ENCODE assay signal across 29 cellular contexts in the genomic region with DNA sequence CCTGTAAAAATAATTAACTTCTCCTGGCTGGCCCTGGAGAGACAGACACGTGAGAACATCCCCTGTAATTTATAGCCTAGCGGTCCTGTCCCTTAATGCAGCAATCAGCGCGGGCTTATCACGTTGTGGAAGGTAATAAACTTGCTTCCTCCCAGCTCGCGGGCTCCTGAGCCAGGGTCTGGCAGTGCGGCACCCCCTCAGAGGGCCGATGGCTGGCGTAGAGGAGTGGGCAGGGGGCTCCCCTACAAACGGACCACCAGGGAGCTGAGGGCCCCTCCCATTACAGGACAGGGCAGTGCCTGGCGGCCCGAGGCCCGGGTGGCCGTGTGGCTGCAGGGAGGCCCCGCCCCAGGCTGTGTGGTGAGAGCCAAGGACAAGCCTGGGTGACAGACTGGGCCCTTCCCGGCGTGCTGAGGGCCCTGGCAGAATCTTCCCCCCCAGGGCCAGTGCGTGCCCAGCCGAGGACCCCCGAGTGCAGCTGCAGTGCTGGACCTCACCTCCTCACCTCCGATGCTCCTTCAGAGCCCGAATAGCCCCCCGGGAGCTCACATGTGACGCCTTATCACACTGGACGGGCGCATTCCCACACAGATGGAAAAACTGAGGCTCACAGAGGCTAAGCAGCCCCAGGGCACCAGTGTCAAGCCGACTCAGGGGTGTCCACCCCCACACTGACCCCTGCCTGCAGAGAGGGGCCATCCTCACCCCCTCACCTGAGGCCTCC.
DNase-seq lines count a peak whose midpoint lies in the region; ATAC-seq and TF ChIP-seq lines count a peak whose summit lies in the region.
"Had no signal": no experiment of that assay in that cellular context is flagged by ENCODE, and none has a peak within 500 bp of the region (broad histone marks: within the 10 kb centered on the region; RNA-seq: fewer than 3 reads in every experiment).

No MANE protein-coding gene starts in this region.

- no peak overlapping the region for H3K4me3 ChIP-seq in left ventricle myocardium inferior
- H3K4me3 ChIP-seq in RWPE2 (ENCODE audit: severe bottlenecking) = no peak overlapping the region
- H3K4me3 ChIP-seq: Peyer's patch, prostate gland, SJSA1, thoracic aorta, uterus had no signal

- no peak for TF ChIP-seq CTCF in left ventricle myocardium inferior (IDR thresholded peaks at IDR 0.05; ENCODE audit: borderline replicate concordance)
- TF ChIP-seq CTCF in RWPE2 (IDR thresholded peaks at IDR 0.05; ENCODE audit: poor library complexity, severe bottlenecking) = no peak
- no peak for TF ChIP-seq CTCF in GM13976 (IDR thresholded peaks at IDR 0.05; ENCODE audit: borderline replicate concordance, control extremely low read depth, extremely low read depth, insufficient read depth, missing control alignments)

- no peak overlapping the region for H3K27ac ChIP-seq in left ventricle myocardium inferior (replicated peaks)
- H3K27ac ChIP-seq in RWPE2 (ENCODE audit: poor library complexity, severe bottlenecking) = no peak overlapping the region
- H3K27ac ChIP-seq: KMS-11, neutrophil, Peyer's patch, prostate gland, SJSA1, thoracic aorta, uterus had no signal

- DNase-seq in Right ventricle myocardium inferior (ENCODE audit: missing footprints) (peak; percentile 53), left ventricle myocardium inferior (no peak), RWPE2 (ENCODE audit: low spot score) (no peak), left kidney (ENCODE audit: low read depth, low spot score) (peak; percentile 84), sciatic nerve (ENCODE audit: low spot score) (peak; percentile 45), GM13976 (ENCODE audit: low spot score) (no peak), middle frontal gyrus (ENCODE audit: extremely low spot score, low spot score) (no peak)
- DNase-seq: activated CD4-positive, alpha-beta T cell treated with anti-CD3 and anti-CD28 coated beads for 1 hour; activated CD8-positive, alpha-beta T cell treated with anti-CD3 and anti-CD28 coated beads, Interleukin-2, amount 10 ng/mL, durations not matched to agents 7 days and 5 days; activated naive CD4-positive, alpha-beta T cell; activated T-cell treated with anti-CD3 and anti-CD28 coated beads for 4 hours; C1 segment of cervical spinal cord; Caco-2; DMS79 treated with DMSO at 0.1 percent for 48 hours; effector CD4-positive, alpha-beta T cell; GF-D8; glutamatergic neuron; NCI-H146; NCI-H510A; stimulated activated naive CD8-positive, alpha-beta T cell treated with anti-CD3 and anti-CD28 coated beads, Interleukin-15, Interleukin-2, amounts not matched to agents 100 U/mL and 50 U/mL, for 24 hours had no signal

- ATAC-seq in Right ventricle myocardium inferior (no peak), RWPE2 (ENCODE audit: low read depth) (peak; percentile 22; the same call in 1 of the 3 replicates), sciatic nerve (no peak), HG02610 (IDR thresholded peaks at IDR 0.05; ENCODE audit: unreplicated experiment) (no peak)
- ATAC-seq: activated CD8-positive, alpha-beta T cell treated with anti-CD3 and anti-CD28 coated beads, Interleukin-2, amount 10 ng/mL, durations not matched to agents 7 days and 5 days; HCT116; stimulated activated naive CD8-positive, alpha-beta T cell treated with anti-CD3 and anti-CD28 coated beads, Interleukin-15, Interleukin-2, amounts not matched to agents 100 U/mL and 50 U/mL, for 24 hours had no signal

- in situ Hi-C loops in GM13976 (cut with MboI; ENCODE audit: low sequenced_read_pairs, unreplicated experiment) = no loop called here

- H3K9me3 ChIP-seq in left ventricle myocardium inferior (replicated peaks) (peaks cover 6% of the 10 kb centered on the region), RWPE2 (ENCODE audit: severe bottlenecking) (peaks cover under 1% of the 10 kb centered on the region)
- H3K9me3 ChIP-seq: neutrophil, prostate gland, SJSA1, thoracic aorta, uterus had no signal

- H3K27me3 ChIP-seq in left ventricle myocardium inferior (ENCODE audit: low read depth) (peaks cover 90% of the 10 kb centered on the region), RWPE2 (ENCODE audit: insufficient read depth, poor library complexity, severe bottlenecking) (peaks cover 62% of the 10 kb centered on the region)
- H3K27me3 ChIP-seq: SJSA1 had no signal

- H3K4me1 ChIP-seq in left ventricle myocardium inferior = no peaks in the 10 kb centered on the region
- no peaks in the 10 kb centered on the region for H3K4me1 ChIP-seq in RWPE2 (ENCODE audit: insufficient read depth, poor library complexity, severe bottlenecking)
- H3K4me1 ChIP-seq: Caco-2, Peyer's patch, prostate gland, SJSA1, uterus had no signal

- intact Hi-C loops in Right ventricle myocardium inferior (cut with DNase I) = no loop called here
- intact Hi-C loops in left ventricle myocardium inferior (cut with micrococcal nuclease) = no loop called here
- intact Hi-C loops in sciatic nerve (cut with DNase I) = no loop called here

- H3K36me3 ChIP-seq in left ventricle myocardium inferior = no peaks in the 10 kb centered on the region
- H3K36me3 ChIP-seq in RWPE2 (ENCODE audit: low read depth) = no peaks in the 10 kb centered on the region
- H3K36me3 ChIP-seq: neutrophil, Peyer's patch, prostate gland, SJSA1, thoracic aorta, uterus had no signal

Comparison
In these comparisons a context has a peak if more than half of its experiments do, and no peak if none do; other contexts are left out.
1. DNase-seq: peak in Right ventricle myocardium inferior (single experiment), left kidney (single experiment) and sciatic nerve (single experiment); none in left ventricle myocardium inferior (single experiment), RWPE2 (single experiment), GM13976 (single experiment) and middle frontal gyrus (single experiment).